Comparison of ENCODE assay signal across 8 cellular contexts in genomic region chr14:104693482-104694431, GRCh38. TPM values are rescaled to one million over a fixed set of nuclear protein-coding genes. Genes with fewer than 3 reads are reported as not detected.
DNase-seq lines count a peak whose midpoint lies in the region; ATAC-seq and TF ChIP-seq lines count a peak whose summit lies in the region.
"Had no signal": no experiment of that assay in that cellular context is flagged by ENCODE, and none has a peak within 500 bp of the region (broad histone marks: within the 10 kb centered on the region; RNA-seq: fewer than 3 reads in every experiment).

No MANE protein-coding gene starts in this region.

- peak overlapping the region; percentile 35 for H3K18ac ChIP-seq in trophoblast cell (ENCODE audit: low read length)

- H4K12ac ChIP-seq in trophoblast cell (ENCODE audit: low read depth, low read length): no peak overlapping the region

- no peak overlapping the region for H3K23ac ChIP-seq in trophoblast cell (ENCODE audit: low read length)

- TF ChIP-seq POLR2A in esophagus muscularis mucosa (IDR thresholded peaks at IDR 0.05; ENCODE audit: low read depth): no peak

- intact Hi-C loops in CD4-positive, alpha-beta memory T cell (cut with micrococcal nuclease): loop anchor here (2.0 kb wide), 1 partner anchor 17 kb away; no protein-coding TSS in a partner anchor
- intact Hi-C loops in esophagus muscularis mucosa (cut with DNase I): no loop called here

- no peaks in the 10 kb centered on the region for H3K27me3 ChIP-seq in CD4-positive, alpha-beta memory T cell (ENCODE audit: insufficient read depth, low read length)
- H3K27me3 ChIP-seq in esophagus muscularis mucosa (no peaks in the 10 kb centered on the region), trophoblast cell (ENCODE audit: insufficient read depth, low read length) (no peaks in the 10 kb centered on the region)

- H3K27ac ChIP-seq in CD4-positive, alpha-beta memory T cell (ENCODE audit: low read depth, low read length): peak overlapping the region; percentile 62
- H3K27ac ChIP-seq in RWPE1 (peak overlapping the region; percentile 100), esophagus muscularis mucosa (replicated peaks in 1 of 4) (peak overlapping the region; percentile 62 to 76 (median 64)), trophoblast cell (ENCODE audit: low read depth, low read length) (no peak overlapping the region)

- peaks cover 17% of the 10 kb centered on the region for H3K79me1 ChIP-seq in trophoblast cell (ENCODE audit: low read length)

- peak overlapping the region in 6 of 8 donors; percentile 44 to 82 (median 68) for H3K4me3 Mint-ChIP-seq in CD4-positive, alpha-beta memory T cell
- H3K4me3 Mint-ChIP-seq: endodermal cell had no signal

- H2BK12ac ChIP-seq in trophoblast cell (ENCODE audit: low read length): no peak overlapping the region

- H3K4me2 ChIP-seq in trophoblast cell (ENCODE audit: low read length): no peak overlapping the region

- H2AFZ ChIP-seq in trophoblast cell (ENCODE audit: insufficient read depth, low read length, poor library complexity): no peak overlapping the region

- H3K9me3 ChIP-seq in CD4-positive, alpha-beta memory T cell (ENCODE audit: control insufficient read depth in 1 of 2, low read length in 2 of 2): no peaks in the 10 kb centered on the region
- H3K9me3 ChIP-seq in esophagus muscularis mucosa (no peaks in the 10 kb centered on the region), trophoblast cell (ENCODE audit: insufficient read depth, low read depth, low read length) (no peaks in the 10 kb centered on the region)

- no peak overlapping the region for H2AK5ac ChIP-seq in trophoblast cell (ENCODE audit: low read length)

- 83% methylated on average over 7 of the region's 26 CpGs for WGBS in esophagus muscularis mucosa
- WGBS in trophoblast cell (ENCODE audit: extremely low coverage, insufficient coverage, insufficient read length): no CpG with 5 or more reads among the region's 26 CpGs

- no peaks in the 10 kb centered on the region for H3K27me3 Mint-ChIP-seq in CD4-positive, alpha-beta memory T cell

- H3K36me3 ChIP-seq in CD4-positive, alpha-beta memory T cell (ENCODE audit: insufficient read depth, low read length): no peaks in the 10 kb centered on the region
- peaks cover 0 to 18% (median 11%) of the 10 kb centered on the region in 4 donors for H3K36me3 ChIP-seq in esophagus muscularis mucosa
- peaks cover 53 to 70% of the 10 kb centered on the region in 2 experiments for H3K36me3 ChIP-seq in trophoblast cell (ENCODE audit: control insufficient read depth in 1 of 2, insufficient read depth in 2 of 2, low read length in 2 of 2)

- H3K4me1 Mint-ChIP-seq in CD4-positive, alpha-beta memory T cell: peaks cover 19 to 52% (median 38%) of the 10 kb centered on the region in 4 donors

- ATAC-seq in GM21529 (IDR thresholded peaks at IDR 0.05; ENCODE audit: unreplicated experiment) (no peak), SK-N-SH treated with all-trans-retinoic acid at 6 μM for 48 hours (no peak)

- no peak overlapping the region for H2BK120ac ChIP-seq in trophoblast cell (ENCODE audit: insufficient read depth, low read length, poor library complexity)

- TF ChIP-seq CTCF in RWPE1 (conservative IDR thresholded peaks at IDR 0.05; ENCODE audit: low read depth) (no peak), esophagus muscularis mucosa (IDR thresholded peaks at IDR 0.05) (no peak)

- H3K79me2 ChIP-seq in trophoblast cell (ENCODE audit: control insufficient read depth, insufficient read depth, low read length, poor library complexity): peaks cover 53% of the 10 kb centered on the region

- H4K91ac ChIP-seq in trophoblast cell (ENCODE audit: low read depth, low read length): no peak overlapping the region

- H3K9me3 Mint-ChIP-seq in CD4-positive, alpha-beta memory T cell: no peaks in the 10 kb centered on the region
- H3K9me3 Mint-ChIP-seq: endodermal cell had no signal

- no peak overlapping the region for H3K9ac ChIP-seq in trophoblast cell (ENCODE audit: low read length)

- CTCF ChIA-PET in CD4-positive, alpha-beta memory T cell (lab: Charles Lee; ENCODE audit: partially characterized antibody): interaction anchor here (1.9 to 2.7 kb wide), 3 partner anchors 9 to 28 kb away, joined by 7 to 10 read pairs (median 7); no protein-coding TSS in a partner anchor
- CTCF ChIA-PET in RWPE1 (lab: Yijun Ruan, JAX): interaction anchor here (0.7 to 0.8 kb wide), 2 partner anchors 12 to 575 kb away, joined by 3 read pairs; no protein-coding TSS in a partner anchor

- H3K4me3 ChIP-seq in CD4-positive, alpha-beta memory T cell (ENCODE audit: low read length in 2 of 2): no peak overlapping the region
- H3K4me3 ChIP-seq in esophagus muscularis mucosa: no peak overlapping the region
- H3K4me3 ChIP-seq in trophoblast cell (ENCODE audit: low read depth, low read length): no peak overlapping the region

- peak overlapping the region; percentile 46 to 97 (median 89) for H3K27ac Mint-ChIP-seq in CD4-positive, alpha-beta memory T cell
- H3K27ac Mint-ChIP-seq: endodermal cell had no signal

- H3K4me1 ChIP-seq in CD4-positive, alpha-beta memory T cell (ENCODE audit: insufficient read depth, low read length): peaks cover 68% of the 10 kb centered on the region
- H3K4me1 ChIP-seq in esophagus muscularis mucosa (peaks cover 87 to 95% (median 93%) of the 10 kb centered on the region in 4 donors), trophoblast cell (ENCODE audit: control insufficient read depth in 1 of 2, insufficient read depth in 2 of 2, low read length in 2 of 2) (peaks cover 31 to 50% of the 10 kb centered on the region in 2 experiments)

- H3K4ac ChIP-seq in trophoblast cell (ENCODE audit: low read depth, low read length): peak overlapping the region; percentile 68

- H3K36me3 Mint-ChIP-seq in CD4-positive, alpha-beta memory T cell: peaks cover 0 to 16% of the 10 kb centered on the region in 2 donors

- H3K14ac ChIP-seq in trophoblast cell (ENCODE audit: low read length): no peak overlapping the region

- H2BK5ac ChIP-seq in trophoblast cell (ENCODE audit: low read depth, low read length, poor library complexity): no peak overlapping the region

- H4K8ac ChIP-seq in trophoblast cell (ENCODE audit: low read depth, low read length): no peak overlapping the region

- DNase-seq in CD4-positive, alpha-beta memory T cell: peak in 1 of 5 donors; percentile 26
- DNase-seq in RWPE1 (ENCODE audit: low spot score) (no peak), esophagus muscularis mucosa (ENCODE audit: extremely low spot score) (no peak), trophoblast cell (no peak), NCI-H1930 (lab: John Stamatoyannopoulos, UW) (no peak)
- DNase-seq: endodermal cell had no signal

- POLR2A ChIA-PET in CD4-positive, alpha-beta memory T cell (lab: Charles Lee; ENCODE audit: partially characterized antibody): interaction anchor here (0.8 to 3.7 kb wide), 4 partner anchors 9 to 127 kb away, joined by 3 to 40 read pairs (median 5); no protein-coding TSS in a partner anchor
- POLR2A ChIA-PET in RWPE1 (lab: Yijun Ruan, JAX; ENCODE audit: low non-redundant PET): no interaction called here

- no peak for TF ChIP-seq EP300 in esophagus muscularis mucosa (IDR thresholded peaks at IDR 0.05)

TF ChIP-seq in SK-N-SH treated with all-trans-retinoic acid at 6 μM for 48 hours, 23 proteins besides CTCF, POLR2A, EP300 and RAD21:
- no peak for TF ChIP-seq CREB5 (CRISPR knock-in tag; IDR thresholded peaks at IDR 0.05; ENCODE audit: low read depth)
- TF ChIP-seq CSDC2 (CRISPR knock-in tag; IDR thresholded peaks at IDR 0.05): no peak
- TF ChIP-seq TCF4 (CRISPR knock-in tag; IDR thresholded peaks at IDR 0.05; ENCODE audit: borderline replicate concordance): no peak
- TF ChIP-seq ZC3H10 (CRISPR knock-in tag; IDR thresholded peaks at IDR 0.05): no peak
- no peak for TF ChIP-seq RARB (CRISPR knock-in tag; IDR thresholded peaks at IDR 0.05)

RNA-seq across cellular contexts. Expression of gene INF2, which starts 4.3 kb away (rescaled TPM):
- total RNA-seq in CD4-positive, alpha-beta memory T cell: 10 to 100 TPM; 93.1 to 96.8 TPM
- 10 to 100 TPM in 1 of 2 donors, 1 to 10 TPM in 1; 4.0 to 11.6 TPM for polyA plus RNA-seq in CD4-positive, alpha-beta memory T cell
- 100 to 1,000 TPM in 1 of 4 donors, 10 to 100 TPM in 3; 51.5 to 129 (median 66.7) TPM for total RNA-seq in esophagus muscularis mucosa
- polyA plus RNA-seq in trophoblast cell (2013): 87.6 and 90.6 TPM in 2 replicates

RNA-seq across cellular contexts. Expression of gene ADSS1, which starts 30.3 kb away (rescaled TPM):
- 1 to 10 TPM; 1.5 TPM for total RNA-seq in CD4-positive, alpha-beta memory T cell
- 1 to 10 TPM in 1 of 2 donors, under 1 TPM in 1; 0.16 to 1.8 TPM for polyA plus RNA-seq in CD4-positive, alpha-beta memory T cell
- total RNA-seq in esophagus muscularis mucosa: 1 to 10 TPM; 4.3 to 7.9 (median 5.7) TPM
- 2.9 and 3.4 TPM in 2 replicates for polyA plus RNA-seq in trophoblast cell (2013)

RNA-seq across cellular contexts. Expression of gene SIVA1, which starts 59.2 kb away (rescaled TPM):
- total RNA-seq in CD4-positive, alpha-beta memory T cell: 10 to 100 TPM; 69.3 to 80.2 TPM
- polyA plus RNA-seq in CD4-positive, alpha-beta memory T cell: 100 to 1,000 TPM; 208 to 266 TPM
- total RNA-seq in esophagus muscularis mucosa: 100 to 1,000 TPM; 207 to 324 (median 290) TPM
- 88.0 and 93.0 TPM in 2 replicates for polyA plus RNA-seq in trophoblast cell (2013)
